9 cellular contexts compared by ENCODE assay signal in the genomic region with DNA sequence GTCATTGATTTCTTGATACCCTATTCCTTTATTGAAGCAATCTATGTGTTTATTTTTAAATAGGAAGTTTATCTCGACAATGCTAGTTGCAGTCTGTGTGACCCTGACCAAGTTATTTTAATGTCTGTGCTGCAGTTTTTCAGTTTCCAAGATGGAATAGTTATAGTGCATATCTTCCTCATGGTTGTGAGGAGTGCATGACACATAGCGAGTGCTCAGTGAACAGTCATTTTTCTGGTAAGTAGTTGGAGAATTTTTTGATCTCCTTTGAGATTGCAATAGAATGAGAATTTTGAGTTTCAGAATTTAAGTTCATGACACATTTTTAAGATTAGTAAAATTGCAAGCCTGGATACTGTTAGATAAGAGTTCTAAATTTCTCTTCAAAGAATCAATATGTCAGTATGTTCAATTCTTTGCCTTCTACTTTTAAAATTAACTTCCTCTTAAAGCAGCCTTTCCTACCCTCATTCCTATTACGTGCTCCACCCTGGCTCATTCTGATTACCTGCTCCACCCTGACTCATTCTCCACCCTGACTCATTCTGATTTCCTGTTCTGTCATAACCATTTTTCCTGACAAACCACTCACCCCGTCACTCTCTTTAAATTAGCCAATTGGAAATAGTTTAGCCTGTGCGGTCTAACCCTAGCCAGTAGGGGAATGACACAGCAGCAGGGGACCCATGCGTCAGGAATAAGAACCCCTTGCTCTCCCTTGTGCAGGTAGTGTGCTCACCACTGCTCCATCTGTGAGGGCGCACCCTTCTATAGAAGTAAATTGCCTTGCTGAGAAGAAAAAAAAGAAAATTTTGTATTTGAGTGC. TPM values are rescaled to one million over a fixed set of nuclear protein-coding genes. Genes with fewer than 3 reads are reported as not detected.
DNase-seq lines count a peak whose midpoint lies in the region; ATAC-seq, FAIRE-seq and TF ChIP-seq lines count a peak whose summit lies in the region.
"Had no signal": no experiment of that assay in that cellular context is flagged by ENCODE, and none has a peak within 500 bp of the region (broad histone marks: within the 10 kb centered on the region; RNA-seq: fewer than 3 reads in every experiment).

No MANE protein-coding gene starts in this region.

- no peak overlapping the region for H2BK15ac ChIP-seq in H1 (ENCODE audit: low read length)

- H3K23ac ChIP-seq in H1 (ENCODE audit: insufficient read length) = no peak overlapping the region

- peak overlapping the region; percentile 93; the same call in 1 of the 2 replicates for H2AK5ac ChIP-seq in H1 (ENCODE audit: low read depth, low read length)

- TF ChIP-seq EP300 in H1 (IDR thresholded peaks at IDR 0.05; ENCODE audit: borderline replicate concordance in 1 of 2, low read depth in 2 of 2, low read length in 2 of 2) = no peak

- H3K9ac ChIP-seq in H1 (replicated peaks in 1 of 4; ENCODE audit: extremely low read depth in 1 of 4, low read depth in 3 of 4, low read length in 3 of 4) = no peak overlapping the region

- no peak for ATAC-seq in HG03469 (IDR thresholded peaks at IDR 0.05; ENCODE audit: unreplicated experiment)

- H3K27ac ChIP-seq in H1 (ENCODE audit: low read depth, low read length) = no peak overlapping the region

- peaks cover 5 to 20% (median 12%) of the 10 kb centered on the region in 4 experiments; a peak in 6 of 7 replicates for H3K4me1 ChIP-seq in H1 (replicated peaks in 1 of 4; ENCODE audit: control insufficient read depth in 3 of 4, insufficient read depth in 4 of 4, low read length in 3 of 4)

- POLR2A ChIA-PET in H1 (lab: Charles Lee; ENCODE audit: partially characterized antibody) = no interaction called here

- no peaks in the 10 kb centered on the region for H3K27me3 Mint-ChIP-seq in T-helper 1 cell treated with Interleukin-12 subunit alpha and Interleukin-12 subunit beta and Interleukin-4 antibody, amounts not matched to agents 30 μg/mL and 1 μg/mL, for 36 hours (ENCODE audit: low read depth)

- TF ChIP-seq RAD21 in H1 (IDR thresholded peaks at IDR 0.05 in 1 of 2, conservative IDR thresholded peaks at IDR 0.05 in 1 of 2; ENCODE audit: low read depth in 2 of 2, low read length in 2 of 2) = no peak

- peaks cover 55% of the 10 kb centered on the region for H3K9me3 Mint-ChIP-seq in T-helper 1 cell treated with Interleukin-12 subunit alpha and Interleukin-12 subunit beta and Interleukin-4 antibody, amounts not matched to agents 30 μg/mL and 1 μg/mL, for 36 hours

- TF ChIP-seq POLR2A in H1 (IDR thresholded peaks at IDR 0.05; ENCODE audit: control extremely low read depth in 1 of 2, low read depth in 2 of 2, low read length in 2 of 2) = no peak

- peak overlapping the region; percentile 75 for H2BK120ac ChIP-seq in H1 (replicated peaks; ENCODE audit: low read depth, low read length)

- no peak for TF ChIP-seq CTCF in H1 (IDR thresholded peaks at IDR 0.05; ENCODE audit: control extremely low read depth in 1 of 3, insufficient read depth in 1 of 3, low read depth in 1 of 3, low read length in 3 of 3)

- no peak overlapping the region for H4K91ac ChIP-seq in H1 (replicated peaks; ENCODE audit: insufficient read length, low read length)

- 0 out of 2 replicates have a peak overlapping the region, but pooled peaks have one; percentile 55 for H2BK20ac ChIP-seq in H1 (ENCODE audit: low read length)

- H3K18ac ChIP-seq in H1 (ENCODE audit: extremely low read depth, low read length) = peak overlapping the region; percentile 65; the same call in 1 of the 2 replicates

- no peak overlapping the region for H2AFZ ChIP-seq in H1 (ENCODE audit: low read length)

- DNase-seq in activated T-cell treated with anti-CD3 and anti-CD28 coated beads for 24 hours (ENCODE audit: low read depth) = peak; percentile 1
- DNase-seq in activated T-cell treated with anti-CD3 and anti-CD28 coated beads, Interleukin-2, amount 50 U/mL, for 1 hour = no peak
- DNase-seq in H1 (ENCODE audit: low read depth in 1 of 2, low spot score in 2 of 2) = no peak
- DNase-seq in stimulated activated CD8-positive, alpha-beta memory T cell treated with anti-CD3 and anti-CD28 coated beads, Interleukin-4, amount 100 ng/mL, for 48 hours = peak; percentile 41
- no peak for DNase-seq in MV-4-11 (lab: John Stamatoyannopoulos, UW)
- DNase-seq in central memory CD4-positive, alpha-beta T cell = no peak
- DNase-seq: NCI-H774 had no signal

- WGBS in H1 (ENCODE audit: extremely low coverage in 1 of 2, insufficient coverage in 1 of 2, insufficient read length in 1 of 2, insufficient replicate concordance in 2 of 2, low coverage in 1 of 2, low lambda C conversion rate in 2 of 2, missing lambda C conversion rate in 1 of 2), 2 experiments = 50% methylated on average over 7 of the region's 7 CpGs; no CpG with 5 or more reads in 1 of the 2 experiments

- peaks cover 60% of the 10 kb centered on the region for H3K36me3 Mint-ChIP-seq in T-helper 1 cell treated with Interleukin-12 subunit alpha and Interleukin-12 subunit beta and Interleukin-4 antibody, amounts not matched to agents 30 μg/mL and 1 μg/mL, for 36 hours (ENCODE audit: low read depth)

- H3K4me1 Mint-ChIP-seq in T-helper 1 cell treated with Interleukin-12 subunit alpha and Interleukin-12 subunit beta and Interleukin-4 antibody, amounts not matched to agents 30 μg/mL and 1 μg/mL, for 36 hours (ENCODE audit: low read depth) = peaks cover 18% of the 10 kb centered on the region

- no peak overlapping the region for H2BK12ac ChIP-seq in H1 (ENCODE audit: low read depth, low read length)

- peaks cover 19 to 99% of the 10 kb centered on the region in 2 experiments for H3K79me2 ChIP-seq in H1 (ENCODE audit: control insufficient read depth in 1 of 2, insufficient read depth in 2 of 2, low read length in 2 of 2)

- no peak for FAIRE-seq in H1 (lab: Jason Lieb, UNC)

- peaks cover 5 to 6% of the 10 kb centered on the region in 2 experiments for H3K9me3 ChIP-seq in H1 (ENCODE audit: insufficient read depth in 2 of 2, low read depth in 1 of 2, low read length in 1 of 2)

- no peak overlapping the region; a peak in 1 of 8 replicates for H3K4me3 ChIP-seq in H1 (ENCODE audit: extremely low read depth in 1 of 4, insufficient read depth in 2 of 4, low read depth in 3 of 4, low read length in 4 of 4)

- H2BK5ac ChIP-seq in H1 (ENCODE audit: low read depth, low read length) = peak overlapping the region; percentile 83; the same call in 1 of the 2 replicates

- peak overlapping the region in 1 of 2 experiments; percentile 33; a peak in 1 of 4 replicates for H3K4me2 ChIP-seq in H1 (ENCODE audit: insufficient read depth in 1 of 2, low read depth in 2 of 2, low read length in 2 of 2)

- H4K5ac ChIP-seq in H1 (ENCODE audit: insufficient read length, low read depth, low read length) = no peak overlapping the region

- H3K36me3 ChIP-seq in H1 (ENCODE audit: control insufficient read depth in 2 of 4, insufficient read depth in 4 of 4, low read length in 3 of 4) = peaks cover 0 to 40% (median 3%) of the 10 kb centered on the region in 4 experiments; a peak in 2 of 8 replicates

- no peaks in the 10 kb centered on the region for H3K27me3 ChIP-seq in H1 (replicated peaks in 1 of 4; ENCODE audit: control insufficient read depth in 3 of 4, extremely low read depth in 1 of 4, insufficient read depth in 3 of 4, low read length in 3 of 4)

- CTCF ChIA-PET in H1 (lab: Charles Lee; ENCODE audit: partially characterized antibody) = no interaction called here

- H4K8ac ChIP-seq in H1 (ENCODE audit: extremely low read depth, insufficient read depth, low read length) = no peak overlapping the region

- peaks cover 0 to 1% of the 10 kb centered on the region in 2 experiments for H4K20me1 ChIP-seq in H1 (replicated peaks in 1 of 2; ENCODE audit: control insufficient read depth in 1 of 2, insufficient read depth in 2 of 2, low read length in 2 of 2)

- H3K4me3 Mint-ChIP-seq in T-helper 1 cell treated with Interleukin-12 subunit alpha and Interleukin-12 subunit beta and Interleukin-4 antibody, amounts not matched to agents 30 μg/mL and 1 μg/mL, for 36 hours = peak overlapping the region; percentile 44

- H3K4ac ChIP-seq in H1 (replicated peaks; ENCODE audit: insufficient read length, low read depth, low read length) = peak overlapping the region; percentile 21

- H3K56ac ChIP-seq in H1 (replicated peaks; ENCODE audit: insufficient read length, low read depth, low read length) = no peak overlapping the region

- H3K14ac ChIP-seq in H1 (ENCODE audit: insufficient read length) = no peak overlapping the region

- no peaks in the 10 kb centered on the region for H3K23me2 ChIP-seq in H1 (ENCODE audit: low read depth, low read length)

- H3K27ac Mint-ChIP-seq in T-helper 1 cell treated with Interleukin-12 subunit alpha and Interleukin-12 subunit beta and Interleukin-4 antibody, amounts not matched to agents 30 μg/mL and 1 μg/mL, for 36 hours = peak overlapping the region; percentile 75

- H3K79me1 ChIP-seq in H1 (ENCODE audit: low read depth, low read length) = no peaks in the 10 kb centered on the region

TF ChIP-seq in H1, 55 proteins besides CTCF, POLR2A, EP300 and RAD21:
- TF ChIP-seq MAFK (IDR thresholded peaks at IDR 0.05; ENCODE audit: low read depth, low read length) (no peak), CREB1 (IDR thresholded peaks at IDR 0.05) (0 out of 2 replicates have a peak, but pooled peaks have one; percentile 10), SUZ12 (IDR thresholded peaks at IDR 0.05; ENCODE audit: low read length) (no peak), EGR1 (IDR thresholded peaks at IDR 0.05; ENCODE audit: borderline replicate concordance, low read depth, low read length) (no peak), POLR2AphosphoS5 (IDR thresholded peaks at IDR 0.05; ENCODE audit: low read depth, low read length) (no peak; the same call in 1 of the 2 replicates), HDAC6 (IDR thresholded peaks at IDR 0.05; ENCODE audit: low read depth, low read length) (no peak)
- TF ChIP-seq, protein P1, sequence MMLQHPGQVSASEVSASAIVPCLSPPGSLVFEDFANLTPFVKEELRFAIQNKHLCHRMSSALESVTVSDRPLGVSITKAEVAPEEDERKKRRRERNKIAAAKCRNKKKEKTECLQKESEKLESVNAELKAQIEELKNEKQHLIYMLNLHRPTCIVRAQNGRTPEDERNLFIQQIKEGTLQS (IDR thresholded peaks at IDR 0.05; ENCODE audit: insufficient read depth, low read depth, low read length) = no peak

RNA-seq across cellular contexts. Expression of a gene that starts 30.7 kb away (rescaled TPM):
- 139 and 143 TPM in 2 replicates for total RNA-seq in H1 (2021; fragmentation: NEBNext Ultra II Directional; extraction: Animal tissue kit (Norgen Biotek cat#: 25700))
- polyA plus RNA-seq in H1 (2011; rRNA removed) = 38.3 and 69.9 TPM in 2 replicates
- 68.6 TPM for polyA plus RNA-seq in H1 (2011; cell fraction: cytosol; rRNA removed)
- polyA plus RNA-seq in H1 (2011; cell fraction: nucleus; rRNA removed) = 29.1 TPM
- 51.7 to 79.7 TPM (median 59.9 TPM) in 4 replicates for polyA plus RNA-seq in H1 (2012, experiment 1 of 2)
- 7.1 TPM for polyA plus RNA-seq in H1 (2012, experiment 2 of 2)
- polyA plus RNA-seq in H1 (2013, experiment 1 of 2) = 55.2 TPM
- polyA plus RNA-seq in H1 (2013, experiment 2 of 2) = 58.5 TPM
- 107 and 126 TPM in 2 replicates for polyA minus RNA-seq in H1 (2011; rRNA and poly(A)+ RNA removed)
- 39.2 TPM for polyA minus RNA-seq in H1 (2011; cell fraction: cytosol; rRNA and poly(A)+ RNA removed)
- 41.7 TPM for polyA minus RNA-seq in H1 (2011; cell fraction: nucleus; rRNA and poly(A)+ RNA removed)

Comparison
In these comparisons a context has a peak if more than half of its experiments do, and no peak if none do; other contexts are left out.
1. DNase-seq: peak in activated T-cell treated with anti-CD3 and anti-CD28 coated beads for 24 hours (single experiment) and stimulated activated CD8-positive, alpha-beta memory T cell treated with anti-CD3 and anti-CD28 coated beads, Interleukin-4, amount 100 ng/mL, for 48 hours (single experiment); none in activated T-cell treated with anti-CD3 and anti-CD28 coated beads, Interleukin-2, amount 50 U/mL, for 1 hour (single experiment), H1 (0 of 2), MV-4-11 (single experiment) and central memory CD4-positive, alpha-beta T cell (single experiment).